22 cellular contexts compared by ENCODE assay signal in the genomic region with DNA sequence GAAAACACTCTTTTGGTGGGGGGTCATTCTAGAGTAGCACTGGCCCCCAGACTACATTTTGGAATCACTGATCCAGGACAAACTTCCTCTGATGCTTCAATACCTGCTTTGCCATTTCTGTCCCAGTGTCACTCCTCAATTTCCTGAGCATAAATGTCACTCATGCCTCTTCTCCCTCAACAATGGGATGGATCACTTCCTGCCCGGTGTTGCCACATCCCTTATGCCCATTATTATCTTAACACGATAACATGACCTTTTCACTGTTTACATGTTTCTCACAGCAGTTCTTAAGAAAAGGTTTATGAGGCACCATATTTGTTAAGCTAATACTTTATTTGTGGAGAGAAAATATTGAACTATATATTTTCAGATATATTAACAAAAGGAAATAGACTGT. TPM values are rescaled to one million over a fixed set of nuclear protein-coding genes. Genes with fewer than 3 reads are reported as not detected.
"Had no signal": no experiment of that assay in that cellular context is flagged by ENCODE, and none has a peak within 500 bp of the region (broad histone marks: within the 10 kb centered on the region; RNA-seq: fewer than 3 reads in every experiment).

No MANE protein-coding gene starts in this region.

- H3K9me3 Mint-ChIP-seq: activated T-cell treated with anti-CD3 and anti-CD28 coated beads, Interleukin-2, amount 50 U/mL, for 4 hours; T-helper 1 cell treated with Interleukin-12 subunit alpha and Interleukin-12 subunit beta and Interleukin-4 antibody, amounts not matched to agents 30 μg/mL and 1 μg/mL, for 36 hours had no signal

- FAIRE-seq: astrocyte, RCC 7860 had no signal

- ATAC-seq: activated T-cell treated with anti-CD3 and anti-CD28 coated beads, Interleukin-2, amount 50 U/mL, for 4 hours had no signal

- H3K4me3 Mint-ChIP-seq: activated B cell treated with CpG ODN at 0.5 μM for 24 hours; activated CD4-positive, alpha-beta memory T cell treated with anti-CD3 and anti-CD28 coated beads for 36 hours; activated CD4-positive, alpha-beta T cell treated with anti-CD3 and anti-CD28 coated beads, Interleukin-2, amount 10 ng/mL, durations not matched to agents 7 days and 5 days; activated naive CD4-positive, alpha-beta T cell treated with anti-CD3 and anti-CD28 coated beads for 36 hours; activated naive CD8-positive, alpha-beta T cell; activated T-cell treated with anti-CD3 and anti-CD28 coated beads, Interleukin-2, amount 50 U/mL, for 4 hours; brain; T-helper 1 cell treated with Interleukin-12 subunit alpha and Interleukin-12 subunit beta and Interleukin-4 antibody, amounts not matched to agents 30 μg/mL and 1 μg/mL, for 36 hours had no signal

- H3K36me3 Mint-ChIP-seq: brain had no signal

- DNase-seq: activated B cell treated with CpG ODN at 0.5 μM for 24 hours; activated CD4-positive, alpha-beta memory T cell treated with anti-CD3 and anti-CD28 coated beads for 36 hours; activated CD4-positive, alpha-beta T cell treated with anti-CD3 and anti-CD28 coated beads for 1 hour; activated CD4-positive, alpha-beta T cell treated with anti-CD3 and anti-CD28 coated beads, Interleukin-2, amount 10 ng/mL, durations not matched to agents 7 days and 5 days; activated CD8-positive, alpha-beta memory T cell treated with anti-CD3 and anti-CD28 coated beads for 24 hours; activated gamma-delta T cell; activated naive CD4-positive, alpha-beta T cell treated with anti-CD3 and anti-CD28 coated beads for 36 hours; activated T-cell treated with anti-CD3 and anti-CD28 coated beads, Interleukin-2, amount 50 U/mL, for 4 hours; amygdala; MM.1S; NCI-H1105; NCI-H1436; NCI-H1694 treated with DMSO at 0.1 percent for 48 hours; NCI-H2081 treated with DMSO at 0.1 percent for 48 hours; NCI-H446; NCI-H524 had no signal

- H3K4me1 Mint-ChIP-seq: activated B cell treated with CpG ODN at 0.5 μM for 24 hours, brain had no signal

- H3K27ac Mint-ChIP-seq: activated B cell treated with CpG ODN at 0.5 μM for 24 hours; activated CD4-positive, alpha-beta memory T cell treated with anti-CD3 and anti-CD28 coated beads for 36 hours; activated CD4-positive, alpha-beta T cell treated with anti-CD3 and anti-CD28 coated beads, Interleukin-2, amount 10 ng/mL, durations not matched to agents 7 days and 5 days; activated naive CD4-positive, alpha-beta T cell treated with anti-CD3 and anti-CD28 coated beads for 36 hours; activated naive CD8-positive, alpha-beta T cell; brain; T-helper 1 cell treated with Interleukin-12 subunit alpha and Interleukin-12 subunit beta and Interleukin-4 antibody, amounts not matched to agents 30 μg/mL and 1 μg/mL, for 36 hours had no signal

RNA-seq across cellular contexts. Expression of gene ITLN1, which starts 3.9 kb away (rescaled TPM):
- total RNA-seq: activated B cell treated with CpG ODN at 0.5 μM for 24 hours; activated CD4-positive, alpha-beta memory T cell treated with anti-CD3 and anti-CD28 coated beads for 36 hours; activated CD4-positive, alpha-beta T cell treated with anti-CD3 and anti-CD28 coated beads, Interleukin-2, amount 10 ng/mL, durations not matched to agents 7 days and 5 days; activated naive CD4-positive, alpha-beta T cell treated with anti-CD3 and anti-CD28 coated beads for 36 hours; activated T-cell treated with anti-CD3 and anti-CD28 coated beads, Interleukin-2, amount 50 U/mL, for 4 hours; astrocyte; SK-MEL-5 had no signal

RNA-seq across cellular contexts. Expression of gene CD244, which starts 26.2 kb away (rescaled TPM):
- total RNA-seq: activated B cell treated with CpG ODN at 0.5 μM for 24 hours, astrocyte had no signal
